Comparison of ENCODE assay signal across 8 cellular contexts in the genomic region with DNA sequence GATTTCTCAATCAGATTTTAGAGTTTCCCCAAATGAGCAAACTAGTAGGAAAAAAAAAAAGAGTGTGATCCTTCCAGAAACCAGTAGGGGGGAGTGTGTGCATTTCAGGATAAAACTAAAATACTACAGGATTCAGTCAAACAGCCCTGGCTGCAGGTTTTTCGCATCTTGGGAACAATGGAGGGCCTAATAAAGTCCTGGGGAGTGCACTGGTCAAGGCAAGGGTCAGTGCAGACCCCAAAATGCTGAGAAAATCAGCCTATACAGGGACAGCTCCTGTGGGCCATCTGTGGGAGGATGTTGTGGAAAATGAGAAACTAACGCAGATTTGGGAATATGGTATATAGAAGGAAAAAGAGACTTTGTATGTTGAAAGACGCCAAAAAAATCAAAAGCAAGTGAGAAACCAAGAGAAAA. TPM values are rescaled to one million over a fixed set of nuclear protein-coding genes. Genes with fewer than 3 reads are reported as not detected.
DNase-seq lines count a peak whose midpoint lies in the region; ATAC-seq, FAIRE-seq and TF ChIP-seq lines count a peak whose summit lies in the region.

No MANE protein-coding gene starts in this region.

- CTCF ChIA-PET in CD4-positive, alpha-beta memory T cell (lab: Charles Lee; ENCODE audit: partially characterized antibody) = no interaction called here

- intact Hi-C loops in left lung (cut with DNase I) = no loop called here
- intact Hi-C loops in CD4-positive, alpha-beta memory T cell (cut with micrococcal nuclease) = no loop called here

- H3K27me3 Mint-ChIP-seq in CD4-positive, alpha-beta memory T cell = peaks cover 6 to 7% of the 10 kb centered on the region in 2 donors

- no peaks in the 10 kb centered on the region for H3K9me3 Mint-ChIP-seq in CD4-positive, alpha-beta memory T cell

- no peaks in the 10 kb centered on the region for H3K36me3 Mint-ChIP-seq in CD4-positive, alpha-beta memory T cell

- no peak overlapping the region for H3K4me3 ChIP-seq in left lung
- H3K4me3 ChIP-seq in CD4-positive, alpha-beta memory T cell (ENCODE audit: low read length in 2 of 2) = no peak overlapping the region

- ATAC-seq in left lung (peak; percentile 65), GM21447 (IDR thresholded peaks at IDR 0.05; ENCODE audit: unreplicated experiment) (no peak)

- FAIRE-seq in GM12891 (lab: Jason Lieb, UNC) = no peak

- DNase-seq in NCI-H345 (lab: John Stamatoyannopoulos, UW) (peak; percentile 3), NCI-H345 treated with DMSO at 0.1 percent for 48 hours (lab: John Stamatoyannopoulos, UW; ENCODE audit: unreplicated experiment) (no peak), NCI-H146 treated with DMSO at 0.1 percent for 48 hours (lab: John Stamatoyannopoulos, UW; ENCODE audit: unreplicated experiment) (peak; percentile 28), astrocyte of the hippocampus (ENCODE audit: low read depth, low spot score) (peak; percentile 57), left lung (no peak), GM12891 (ENCODE audit: insufficient read length, low spot score) (no peak)
- DNase-seq in CD4-positive, alpha-beta memory T cell = no peak

- H3K27ac Mint-ChIP-seq in CD4-positive, alpha-beta memory T cell = no peak overlapping the region

- POLR2A ChIA-PET in CD4-positive, alpha-beta memory T cell (lab: Charles Lee; ENCODE audit: partially characterized antibody) = no interaction called here

- no peaks in the 10 kb centered on the region for H3K27me3 ChIP-seq in left lung
- no peaks in the 10 kb centered on the region for H3K27me3 ChIP-seq in CD4-positive, alpha-beta memory T cell (ENCODE audit: insufficient read depth, low read length)

- no peaks in the 10 kb centered on the region for H3K9me3 ChIP-seq in left lung
- H3K9me3 ChIP-seq in CD4-positive, alpha-beta memory T cell (ENCODE audit: control insufficient read depth in 1 of 2, low read length in 2 of 2) = no peaks in the 10 kb centered on the region

- H3K27ac ChIP-seq in left lung = no peak overlapping the region
- no peak overlapping the region for H3K27ac ChIP-seq in CD4-positive, alpha-beta memory T cell (ENCODE audit: low read depth, low read length)

- H3K36me3 ChIP-seq in left lung = no peaks in the 10 kb centered on the region
- H3K36me3 ChIP-seq in CD4-positive, alpha-beta memory T cell (ENCODE audit: insufficient read depth, low read length) = no peaks in the 10 kb centered on the region

- H3K4me3 Mint-ChIP-seq in CD4-positive, alpha-beta memory T cell = no peak overlapping the region

- peak; percentile 15 to 49 for TF ChIP-seq CTCF in left lung (IDR thresholded peaks at IDR 0.05)

- no peaks in the 10 kb centered on the region for H3K4me1 ChIP-seq in left lung
- no peaks in the 10 kb centered on the region for H3K4me1 ChIP-seq in CD4-positive, alpha-beta memory T cell (ENCODE audit: insufficient read depth, low read length)

- TF ChIP-seq POLR2A in GM12891 (IDR thresholded peaks at IDR 0.05; ENCODE audit: low read depth, low read length) = no peak

- H3K4me1 Mint-ChIP-seq in CD4-positive, alpha-beta memory T cell = no peaks in the 10 kb centered on the region

TF ChIP-seq in GM12891, 5 proteins besides CTCF, POLR2A, EP300 and RAD21:
- TF ChIP-seq POLR2AphosphoS5 (IDR thresholded peaks at IDR 0.05; ENCODE audit: low read depth, low read length) (no peak), TAF1 (IDR thresholded peaks at IDR 0.05; ENCODE audit: low read depth, low read length) (no peak), SPI1 (IDR thresholded peaks at IDR 0.05; ENCODE audit: low read depth, low read length) (no peak), PAX5 (IDR thresholded peaks at IDR 0.05; ENCODE audit: insufficient read depth, low read length, severe bottlenecking) (no peak), POU2F2 (IDR thresholded peaks at IDR 0.05; ENCODE audit: low read depth, low read length) (no peak)

RNA-seq across cellular contexts. Expression of gene ABCD4, which starts 22.2 kb away (rescaled TPM):
- total RNA-seq in left lung = 10 to 100 TPM; 37.0 to 41.1 TPM
- total RNA-seq in CD4-positive, alpha-beta memory T cell = 100 to 1,000 TPM in 1 of 2 experiments, 10 to 100 TPM in 1; 98.3 to 102 TPM
- polyA plus RNA-seq in CD4-positive, alpha-beta memory T cell = 10 to 100 TPM; 24.8 to 27.9 TPM
- 16.7 TPM for polyA plus RNA-seq in GM12891 (2012; ENCODE audit: low read depth, missing spikeins)

RNA-seq across cellular contexts. Expression of gene VRTN, which starts 23.3 kb away (rescaled TPM):
- total RNA-seq in left lung = not detected
- total RNA-seq in CD4-positive, alpha-beta memory T cell = not detected
- polyA plus RNA-seq in CD4-positive, alpha-beta memory T cell = not detected
- not detected for polyA plus RNA-seq in GM12891 (2012; ENCODE audit: low read depth, missing spikeins)

Comparison
In these comparisons a context has a peak if more than half of its experiments do, and no peak if none do; other contexts are left out.
1. DNase-seq: peak in NCI-H345 (single experiment), NCI-H146 treated with DMSO at 0.1 percent for 48 hours (single experiment) and astrocyte of the hippocampus (single experiment); none in NCI-H345 treated with DMSO at 0.1 percent for 48 hours (single experiment), left lung (0 of 2), CD4-positive, alpha-beta memory T cell (0 of 5) and GM12891 (single experiment).